In the genomic region with DNA sequence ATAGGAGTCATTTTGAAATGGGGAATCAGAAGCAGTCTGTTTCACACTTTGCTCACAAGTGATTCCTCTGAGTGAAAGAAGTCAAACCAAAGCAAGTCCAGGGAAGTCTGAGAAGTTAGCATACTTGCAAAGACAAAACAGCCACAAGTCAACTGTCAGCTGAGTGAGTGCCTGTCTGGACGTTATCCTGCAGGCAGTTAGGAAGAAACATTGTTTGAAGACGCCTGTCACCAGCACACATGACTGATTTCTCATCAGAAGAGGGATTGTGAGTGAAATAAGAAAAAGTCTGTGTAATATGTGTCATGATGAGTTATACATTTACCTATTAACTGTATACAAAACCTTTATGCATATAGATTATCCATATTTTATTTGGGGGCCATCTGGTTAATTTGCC, we compare ENCODE assay signal across 17 cellular contexts.
DNase-seq lines count a peak whose midpoint lies in the region; ATAC-seq and TF ChIP-seq lines count a peak whose summit lies in the region.
"Had no signal": no experiment of that assay in that cellular context is flagged by ENCODE, and none has a peak within 500 bp of the region (broad histone marks: within the 10 kb centered on the region; RNA-seq: fewer than 3 reads in every experiment).

No MANE protein-coding gene starts in this region.

- DNase-seq in COLO829 (ENCODE audit: low spot score) (peak; percentile 26), SK-MEL-5 (ENCODE audit: low read depth, low spot score) (peak; percentile 49), foreskin keratinocyte (peak; percentile 13 to 34), osteoblast (ENCODE audit: insufficient read length, low spot score, missing footprints) (no peak), amygdala (lab: John Stamatoyannopoulos, UW) (no peak), GM20000 (ENCODE audit: low spot score) (no peak), heart right ventricle (no peak)
- DNase-seq: ACHN; C1 segment of cervical spinal cord; CD4-positive, alpha-beta T cell; COR-L47; DMS153; DMS79 treated with DMSO at 0.1 percent for 48 hours; EL; IMR-90 had no signal

- H3K9me3 ChIP-seq in osteoblast (ENCODE audit: low read depth, low read length) = no peaks in the 10 kb centered on the region
- H3K9me3 ChIP-seq in heart right ventricle = no peaks in the 10 kb centered on the region

- no peaks in the 10 kb centered on the region for H4K20me1 ChIP-seq in osteoblast (ENCODE audit: insufficient read depth, low read length)

- 84 to 85% methylated on average over 2 of the region's 2 CpGs for WGBS in heart right ventricle, 2 donors

- H2AFZ ChIP-seq in osteoblast (ENCODE audit: low read length) = peak overlapping the region; percentile 74

- H3K36me3 ChIP-seq in osteoblast (ENCODE audit: insufficient read depth, low read length) (no peaks in the 10 kb centered on the region), heart right ventricle (no peaks in the 10 kb centered on the region)

- ATAC-seq in foreskin keratinocyte (no peak), heart right ventricle (no peak), GM18907 (IDR thresholded peaks at IDR 0.05; ENCODE audit: unreplicated experiment) (no peak)
- ATAC-seq: HCT116 had no signal

- no peaks in the 10 kb centered on the region for H3K4me1 ChIP-seq in foreskin keratinocyte
- peaks cover 3% of the 10 kb centered on the region for H3K4me1 ChIP-seq in osteoblast (ENCODE audit: insufficient read depth, low read length)
- no peaks in the 10 kb centered on the region for H3K4me1 ChIP-seq in heart right ventricle

- H3K27me3 ChIP-seq in foreskin keratinocyte = peaks cover 7% of the 10 kb centered on the region
- no peaks in the 10 kb centered on the region for H3K27me3 ChIP-seq in osteoblast (ENCODE audit: insufficient read depth, low read length)
- H3K27me3 ChIP-seq in heart right ventricle = no peaks in the 10 kb centered on the region

- no peak overlapping the region for H3K4me2 ChIP-seq in osteoblast (ENCODE audit: insufficient read depth, low read length)

- intact Hi-C loops in heart right ventricle (cut with DNase I) = loop anchor here in 2 of 10 donors (5.0 to 10.0 kb wide), 2 partner anchors 636 to 827 kb away; no protein-coding TSS in a partner anchor

- TF ChIP-seq CTCF in foreskin keratinocyte (conservative IDR thresholded peaks at IDR 0.05) (no peak), osteoblast (IDR thresholded peaks at IDR 0.05; ENCODE audit: extremely low read depth, low read depth, low read length) (no peak), GM20000 (IDR thresholded peaks at IDR 0.05; ENCODE audit: extremely low read depth, missing control alignments) (no peak), heart right ventricle (IDR thresholded peaks at IDR 0.05) (no peak)

- H3K27ac ChIP-seq in foreskin keratinocyte = no peak overlapping the region
- no peak overlapping the region for H3K27ac ChIP-seq in osteoblast (ENCODE audit: low read depth, low read length)
- no peak overlapping the region for H3K27ac ChIP-seq in heart right ventricle

- no peak overlapping the region for H3K4me3 ChIP-seq in osteoblast (ENCODE audit: insufficient read depth, low read length)
- no peak overlapping the region for H3K4me3 ChIP-seq in heart right ventricle

- in situ Hi-C loops in SK-MEL-5 (cut with HindIII; ENCODE audit: low pct_unique_long_range_greater_than_20kb, low sequenced_read_pairs) = no loop called here

- H3K79me2 ChIP-seq in osteoblast (ENCODE audit: insufficient read depth, low read length) = no peaks in the 10 kb centered on the region

Comparison
In these comparisons a context has a peak if more than half of its experiments do, and no peak if none do; other contexts are left out.
1. DNase-seq: peak in COLO829 (single experiment), SK-MEL-5 (single experiment) and foreskin keratinocyte (2 of 2); none in osteoblast (single experiment), amygdala (0 of 56), GM20000 (single experiment) and heart right ventricle (0 of 2).